In the genomic region with DNA sequence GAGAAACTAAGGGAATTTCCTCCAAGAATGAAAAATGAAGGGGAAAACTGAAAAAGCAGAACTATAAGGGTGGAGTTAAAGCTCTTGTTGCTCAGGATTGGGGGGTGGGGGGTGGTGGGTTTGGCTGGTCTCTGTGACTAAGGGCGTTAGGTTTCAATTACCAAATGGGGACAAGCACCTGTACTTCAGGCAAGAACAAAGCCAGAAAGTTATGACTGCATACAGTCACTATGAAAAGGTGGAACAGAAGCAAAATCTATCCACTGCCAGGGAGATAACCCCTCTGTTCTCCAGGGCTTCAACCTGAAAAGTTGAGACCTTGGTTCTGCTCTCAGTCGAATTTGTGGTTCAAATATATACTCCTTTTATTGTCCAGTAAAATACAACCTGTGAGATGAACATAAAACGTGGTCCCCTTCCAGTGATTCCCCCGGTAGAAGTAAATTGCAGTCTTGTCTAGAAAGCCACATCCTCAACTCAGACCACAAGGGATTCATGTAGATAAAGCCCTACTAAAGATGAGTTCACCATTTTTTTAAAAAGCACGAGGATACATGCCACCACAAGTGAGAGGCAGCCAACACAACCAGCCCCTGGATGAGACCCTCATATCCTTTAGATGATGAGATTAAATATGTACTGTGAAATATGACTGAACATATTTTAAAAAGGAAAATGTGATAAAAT, we compare ENCODE assay signal across 15 cellular contexts.
A peak's percentile ranks its signal among the peaks of the same experiment; 100 is the strongest.
DNase-seq lines count a peak whose midpoint lies in the region; ATAC-seq and TF ChIP-seq lines count a peak whose summit lies in the region.
"Had no signal": no experiment of that assay in that cellular context is flagged by ENCODE, and none has a peak within 500 bp of the region (broad histone marks: within the 10 kb centered on the region; RNA-seq: fewer than 3 reads in every experiment).

No MANE protein-coding gene starts in this region.

- peaks cover 12% of the 10 kb centered on the region for H3K4me1 Mint-ChIP-seq in activated naive CD4-positive, alpha-beta T cell treated with anti-CD3 and anti-CD28 coated beads, Interleukin-2, amount 50 U/mL, for 24 hours
- peaks cover 18% of the 10 kb centered on the region for H3K4me1 Mint-ChIP-seq in activated CD8-positive, alpha-beta T cell treated with anti-CD3 and anti-CD28 coated beads for 36 hours (ENCODE audit: low read depth)

- TF ChIP-seq RAD21 in SK-N-SH (IDR thresholded peaks at IDR 0.05; ENCODE audit: low read length), result no peak

- no peaks in the 10 kb centered on the region for H3K36me3 Mint-ChIP-seq in activated naive CD4-positive, alpha-beta T cell treated with anti-CD3 and anti-CD28 coated beads, Interleukin-2, amount 50 U/mL, for 24 hours
- H3K36me3 Mint-ChIP-seq in activated CD8-positive, alpha-beta T cell treated with anti-CD3 and anti-CD28 coated beads for 36 hours (ENCODE audit: low read depth), result no peaks in the 10 kb centered on the region
- H3K36me3 Mint-ChIP-seq: brain had no signal

- TF ChIP-seq CTCF in activated CD8-positive, alpha-beta T cell treated with anti-CD3 and anti-CD28 coated beads for 36 hours (IDR thresholded peaks at IDR 0.05), result no peak
- no peak for TF ChIP-seq CTCF in SK-N-SH (IDR thresholded peaks at IDR 0.05)
- no peak for TF ChIP-seq CTCF in testis (IDR thresholded peaks at IDR 0.05)

- CTCF ChIA-PET in activated CD8-positive, alpha-beta T cell treated with anti-CD3 and anti-CD28 coated beads for 36 hours (lab: Charles Lee), result no interaction called here
- CTCF ChIA-PET in SK-N-SH (lab: Yijun Ruan, JAX), result no interaction called here

- H3K4me3 Mint-ChIP-seq in activated naive CD4-positive, alpha-beta T cell treated with anti-CD3 and anti-CD28 coated beads, Interleukin-2, amount 50 U/mL, for 24 hours, result peak overlapping the region; percentile 36
- no peak overlapping the region for H3K4me3 Mint-ChIP-seq in activated CD8-positive, alpha-beta T cell treated with anti-CD3 and anti-CD28 coated beads for 36 hours
- H3K4me3 Mint-ChIP-seq: brain, naive B cell had no signal

- no peak overlapping the region for H3K9ac ChIP-seq in SK-N-SH

- no peak for TF ChIP-seq POLR2A in testis (IDR thresholded peaks at IDR 0.05)

- no peak overlapping the region for H3K27ac Mint-ChIP-seq in activated naive CD4-positive, alpha-beta T cell treated with anti-CD3 and anti-CD28 coated beads, Interleukin-2, amount 50 U/mL, for 24 hours
- peak overlapping the region; percentile 52 for H3K27ac Mint-ChIP-seq in activated CD8-positive, alpha-beta T cell treated with anti-CD3 and anti-CD28 coated beads for 36 hours
- H3K27ac Mint-ChIP-seq: brain had no signal

- peaks cover 7% of the 10 kb centered on the region for H3F3A ChIP-seq in SK-N-SH (replicated peaks; ENCODE audit: insufficient read depth)

- intact Hi-C loops in activated CD8-positive, alpha-beta T cell treated with anti-CD3 and anti-CD28 coated beads for 36 hours (cut with micrococcal nuclease), result loop anchor here (2.0 kb wide), 1 partner anchor 73 kb away; no protein-coding TSS in a partner anchor
- intact Hi-C loops in testis (cut with DNase I; ENCODE audit: low total_unique reads), result no loop called here

- H3K4me1 ChIP-seq in SK-N-SH (ENCODE audit: control insufficient read depth in 1 of 2, insufficient read depth in 2 of 2, low read depth in 1 of 2, low read length in 1 of 2) (peaks cover 0 to 6% of the 10 kb centered on the region in 2 experiments; a peak in 1 of 4 replicates), testis (no peaks in the 10 kb centered on the region)
- H3K4me1 ChIP-seq: left ventricle myocardium inferior, SJCRH30, tibial nerve had no signal

- H4K20me1 ChIP-seq in SK-N-SH (ENCODE audit: insufficient read depth), result no peaks in the 10 kb centered on the region

- H3K4me3 ChIP-seq in SK-N-SH (ENCODE audit: low read depth in 2 of 2, low read length in 1 of 2) (no peak overlapping the region), testis (no peak overlapping the region)
- H3K4me3 ChIP-seq: left ventricle myocardium inferior, SJCRH30, tibial nerve had no signal

- no peak for TF ChIP-seq EP300 in SK-N-SH (IDR thresholded peaks at IDR 0.05; ENCODE audit: borderline replicate concordance in 1 of 2, low read depth in 1 of 2, low read length in 1 of 2)

- H3K27me3 ChIP-seq in SK-N-SH (ENCODE audit: insufficient read depth), result no peaks in the 10 kb centered on the region
- no peaks in the 10 kb centered on the region for H3K27me3 ChIP-seq in testis
- H3K27me3 ChIP-seq: SJCRH30 had no signal

- no peak overlapping the region for H3K27ac ChIP-seq in SK-N-SH (ENCODE audit: low read depth in 2 of 2, low read length in 1 of 2)
- no peak overlapping the region for H3K27ac ChIP-seq in testis
- H3K27ac ChIP-seq: HL-60, left ventricle myocardium inferior, SJCRH30, tibial nerve had no signal

- 34% methylated on average over 5 of the region's 5 CpGs for WGBS in SK-N-SH (ENCODE audit: low lambda C conversion rate)
- WGBS in testis, 2 donors, result 74 to 81% methylated on average over 5 of the region's 5 CpGs

- H3K9me3 Mint-ChIP-seq in activated naive CD4-positive, alpha-beta T cell treated with anti-CD3 and anti-CD28 coated beads, Interleukin-2, amount 50 U/mL, for 24 hours, result no peaks in the 10 kb centered on the region
- H3K9me3 Mint-ChIP-seq in activated CD8-positive, alpha-beta T cell treated with anti-CD3 and anti-CD28 coated beads for 36 hours, result no peaks in the 10 kb centered on the region

- ATAC-seq in HG03432 (IDR thresholded peaks at IDR 0.05; ENCODE audit: unreplicated experiment), result peak; percentile 67
- peak; percentile 75 for ATAC-seq in activated CD8-positive, alpha-beta T cell treated with anti-CD3 and anti-CD28 coated beads for 36 hours

- 0 out of 2 replicates have a peak, but pooled peaks cover 3% of the 10 kb centered on the region for H3K9me2 ChIP-seq in SK-N-SH

- POLR2A ChIA-PET in activated CD8-positive, alpha-beta T cell treated with anti-CD3 and anti-CD28 coated beads for 36 hours (lab: Charles Lee), result no interaction called here
- POLR2A ChIA-PET in SK-N-SH (lab: Yijun Ruan, JAX), result no interaction called here

- no peaks in the 10 kb centered on the region for H3K79me2 ChIP-seq in SK-N-SH (ENCODE audit: insufficient read depth)

- no peak overlapping the region for H2AFZ ChIP-seq in SK-N-SH (ENCODE audit: low read depth)

- DNase-seq in activated naive CD4-positive, alpha-beta T cell (lab: John Stamatoyannopoulos, UW), result no peak
- DNase-seq in activated CD8-positive, alpha-beta T cell treated with anti-CD3 and anti-CD28 coated beads for 36 hours, result peak; percentile 40
- DNase-seq in SK-N-SH (no peak), testis (no peak), SHP77 (lab: John Stamatoyannopoulos, UW) (no peak), NCI-H69 (lab: John Stamatoyannopoulos, UW) (no peak)
- DNase-seq: left ventricle myocardium inferior; naive B cell; SJCRH30; stimulated activated CD4-positive, alpha-beta T cell treated with anti-CD3 and anti-CD28 coated beads, Interleukin-15, amount 100 ng/mL, for 24 hours had no signal

- H3K27me3 Mint-ChIP-seq in activated naive CD4-positive, alpha-beta T cell treated with anti-CD3 and anti-CD28 coated beads, Interleukin-2, amount 50 U/mL, for 24 hours, result peaks cover 4% of the 10 kb centered on the region
- H3K27me3 Mint-ChIP-seq in activated CD8-positive, alpha-beta T cell treated with anti-CD3 and anti-CD28 coated beads for 36 hours, result peaks cover 7% of the 10 kb centered on the region

- no peaks in the 10 kb centered on the region for H3K9me3 ChIP-seq in SK-N-SH
- H3K9me3 ChIP-seq in testis, result no peaks in the 10 kb centered on the region
- H3K9me3 ChIP-seq: left ventricle myocardium inferior, tibial nerve had no signal

- H3K36me3 ChIP-seq in SK-N-SH (replicated peaks in 1 of 2; ENCODE audit: control insufficient read depth in 1 of 2, insufficient read depth in 2 of 2, low read length in 1 of 2) (no peaks in the 10 kb centered on the region), testis (ENCODE audit: low read depth, missing control alignments) (no peaks in the 10 kb centered on the region)
- H3K36me3 ChIP-seq: left ventricle myocardium inferior, SJCRH30, tibial nerve had no signal

- H3K4me2 ChIP-seq in SK-N-SH, result no peak overlapping the region

TF ChIP-seq in SK-N-SH, 30 proteins besides CTCF, POLR2A, EP300 and RAD21 (continues in another document):
- TF ChIP-seq CHD2 (IDR thresholded peaks at IDR 0.05; ENCODE audit: low read length, partially characterized antibody) (no peak), NRF1 (IDR thresholded peaks at IDR 0.05; ENCODE audit: low read depth, low read length) (no peak), JUND (IDR thresholded peaks at IDR 0.05) (no peak), MEF2A (IDR thresholded peaks at IDR 0.05; ENCODE audit: borderline replicate concordance, low read depth) (no peak), SIN3A (IDR thresholded peaks at IDR 0.05; ENCODE audit: borderline replicate concordance, low read depth, low read length) (no peak), MAX (IDR thresholded peaks at IDR 0.05; ENCODE audit: low read depth) (no peak)
- TF ChIP-seq, protein P1, sequence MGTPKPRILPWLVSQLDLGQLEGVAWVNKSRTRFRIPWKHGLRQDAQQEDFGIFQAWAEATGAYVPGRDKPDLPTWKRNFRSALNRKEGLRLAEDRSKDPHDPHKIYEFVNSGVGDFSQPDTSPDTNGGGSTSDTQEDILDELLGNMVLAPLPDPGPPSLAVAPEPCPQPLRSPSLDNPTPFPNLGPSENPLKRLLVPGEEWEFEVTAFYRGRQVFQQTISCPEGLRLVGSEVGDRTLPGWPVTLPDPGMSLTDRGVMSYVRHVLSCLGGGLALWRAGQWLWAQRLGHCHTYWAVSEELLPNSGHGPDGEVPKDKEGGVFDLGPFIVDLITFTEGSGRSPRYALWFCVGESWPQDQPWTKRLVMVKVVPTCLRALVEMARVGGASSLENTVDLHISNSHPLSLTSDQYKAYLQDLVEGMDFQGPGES (IDR thresholded peaks at IDR 0.05; ENCODE audit: low read depth, low read length), result no peak
- TF ChIP-seq, protein P2, sequence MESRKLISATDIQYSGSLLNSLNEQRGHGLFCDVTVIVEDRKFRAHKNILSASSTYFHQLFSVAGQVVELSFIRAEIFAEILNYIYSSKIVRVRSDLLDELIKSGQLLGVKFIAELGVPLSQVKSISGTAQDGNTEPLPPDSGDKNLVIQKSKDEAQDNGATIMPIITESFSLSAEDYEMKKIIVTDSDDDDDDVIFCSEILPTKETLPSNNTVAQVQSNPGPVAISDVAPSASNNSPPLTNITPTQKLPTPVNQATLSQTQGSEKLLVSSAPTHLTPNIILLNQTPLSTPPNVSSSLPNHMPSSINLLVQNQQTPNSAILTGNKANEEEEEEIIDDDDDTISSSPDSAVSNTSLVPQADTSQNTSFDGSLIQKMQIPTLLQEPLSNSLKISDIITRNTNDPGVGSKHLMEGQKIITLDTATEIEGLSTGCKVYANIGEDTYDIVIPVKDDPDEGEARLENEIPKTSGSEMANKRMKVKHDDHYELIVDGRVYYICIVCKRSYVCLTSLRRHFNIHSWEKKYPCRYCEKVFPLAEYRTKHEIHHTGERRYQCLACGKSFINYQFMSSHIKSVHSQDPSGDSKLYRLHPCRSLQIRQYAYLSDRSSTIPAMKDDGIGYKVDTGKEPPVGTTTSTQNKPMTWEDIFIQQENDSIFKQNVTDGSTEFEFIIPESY (IDR thresholded peaks at IDR 0.05; ENCODE audit: borderline replicate concordance, low read depth), result no peak
